34 cellular contexts compared by ENCODE assay signal in the genomic region with DNA sequence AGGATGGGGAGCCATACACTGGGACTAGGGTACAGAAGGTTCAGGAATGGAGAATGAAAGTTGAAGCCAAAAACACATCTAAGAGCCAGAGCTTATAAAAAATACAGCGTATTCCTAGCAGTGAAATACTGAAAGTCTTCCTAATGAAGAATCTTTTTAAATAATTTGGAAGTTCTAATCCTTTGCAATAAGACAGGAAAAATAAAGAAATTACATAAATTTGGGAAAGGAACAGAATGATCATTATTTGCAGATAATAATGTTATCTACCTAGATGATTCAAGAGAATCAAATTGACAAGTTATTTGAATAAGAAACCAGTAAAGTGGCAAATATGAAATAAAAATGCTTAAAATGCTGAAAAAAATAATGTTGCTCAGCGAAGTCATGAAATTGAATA. TPM values are rescaled to one million over a fixed set of nuclear protein-coding genes. Genes with fewer than 3 reads are reported as not detected.
"Had no signal": no experiment of that assay in that cellular context is flagged by ENCODE, and none has a peak within 500 bp of the region (broad histone marks: within the 10 kb centered on the region; RNA-seq: fewer than 3 reads in every experiment).

No MANE protein-coding gene starts in this region.

- DNase-seq: activated effector memory CD4-positive, alpha-beta T cell treated with Interleukin-2 at 50 U/mL for 16 hours; activated gamma-delta T cell; activated gamma-delta T cell treated with Interleukin-2 at 50 U/mL for 16 hours; activated naive CD4-positive, alpha-beta T cell; activated naive CD4-positive, alpha-beta T cell treated with anti-CD3 and anti-CD28 coated beads for 36 hours; activated naive CD4-positive, alpha-beta T cell treated with anti-CD3 and anti-CD28 coated beads, Interleukin-2, amount 10 ng/mL, durations not matched to agents 7 days and 5 days; activated naive CD4-positive, alpha-beta T cell treated with anti-CD3 and anti-CD28 coated beads, Interleukin-2, amount 50 U/mL, for 16 hours; activated naive CD4-positive, alpha-beta T cell treated with Interleukin-2 at 50 U/mL for 16 hours; activated naive CD8-positive, alpha-beta T cell treated with anti-CD3 and anti-CD28 coated beads for 36 hours; activated naive CD8-positive, alpha-beta T cell treated with anti-CD3 and anti-CD28 coated beads, Interleukin-2, amount 10 ng/mL, durations not matched to agents 7 days and 5 days; activated naive CD8-positive, alpha-beta T cell treated with anti-CD3 and anti-CD28 coated beads, Interleukin-2, amount 50 U/mL, for 24 hours; activated T-cell treated with anti-CD3 and anti-CD28 coated beads, Interleukin-2, amount 50 U/mL, for 24 hours; activated T-cell treated with anti-CD3 and anti-CD28 coated beads, Interleukin-2, amount 50 U/mL, for 4 hours; activated T-cell treated with anti-CD3 and anti-CD28 coated beads, Interleukin-2, amount 50 U/mL, for 48 hours; activated T-cell treated with anti-CD3 and anti-CD28 coated beads, Interleukin-2, amount 50 U/mL, for 72 hours; adrenal gland; amniotic stem cell; amygdala; anterior cingulate cortex; aorta; body of pancreas; brain microvascular endothelial cell; caudate nucleus; central memory CD4-positive, alpha-beta T cell; cerebellar nuclear complex had no signal

- H3K27me3 ChIP-seq: adrenal gland, ascending aorta, body of pancreas, brain microvascular endothelial cell, breast epithelium, cardiac muscle cell had no signal

- FAIRE-seq: astrocyte, bronchial epithelial cell had no signal

- ATAC-seq: activated naive CD4-positive, alpha-beta T cell treated with anti-CD3 and anti-CD28 coated beads, Interleukin-2, amount 50 U/mL, for 72 hours; activated naive CD8-positive, alpha-beta T cell treated with anti-CD3 and anti-CD28 coated beads, Interleukin-2, amount 50 U/mL, for 24 hours; activated T-cell treated with anti-CD3 and anti-CD28 coated beads, Interleukin-2, amount 50 U/mL, for 4 hours; activated T-cell treated with anti-CD3 and anti-CD28 coated beads, Interleukin-2, amount 50 U/mL, for 72 hours; activated T-helper 17 cell treated with anti-CD3 and anti-CD28 coated beads, Interleukin-2, amount 50 U/mL, for 72 hours; body of pancreas had no signal

- H3K36me3 ChIP-seq: adrenal gland, ascending aorta, brain microvascular endothelial cell, breast epithelium, cardiac muscle cell had no signal

- H3K9me3 ChIP-seq: body of pancreas had no signal

- H3K27ac ChIP-seq: adrenal gland, ascending aorta, body of pancreas, brain microvascular endothelial cell, breast epithelium, cardiac muscle cell had no signal

- H3K4me1 ChIP-seq: adrenal gland, ascending aorta, body of pancreas, breast epithelium had no signal

- H3K4me3 ChIP-seq: adrenal gland, ascending aorta, body of pancreas, breast epithelium, cardiac muscle cell had no signal

RNA-seq across cellular contexts. Expression of gene NR2F2, which starts 32.3 kb away (rescaled TPM):
- total RNA-seq: activated naive CD4-positive, alpha-beta T cell treated with anti-CD3 and anti-CD28 coated beads for 36 hours; activated naive CD4-positive, alpha-beta T cell treated with anti-CD3 and anti-CD28 coated beads, Interleukin-2, amount 50 U/mL, for 72 hours; activated naive CD8-positive, alpha-beta T cell treated with anti-CD3 and anti-CD28 coated beads for 36 hours; activated naive CD8-positive, alpha-beta T cell treated with anti-CD3 and anti-CD28 coated beads, Interleukin-2, amount 10 ng/mL, durations not matched to agents 7 days and 5 days; activated T-cell treated with anti-CD3 and anti-CD28 coated beads, Interleukin-2, amount 50 U/mL, for 72 hours; activated T-helper 1 cell treated with anti-CD3 and anti-CD28 coated beads, Interleukin-12 subunit alpha, Interleukin-12 subunit beta, Interleukin-2, Interleukin-4 antibody, amounts not matched to agents 30 ng/mL and 10 ng/mL and 1 ng/mL, durations not matched to agents 14 hours and 24 hours and 36 hours; activated T-helper 17 cell treated with anti-CD3 and anti-CD28 coated beads, Interleukin-2, amount 50 U/mL, for 72 hours; activated T-helper 2 cell treated with anti-CD3 and anti-CD28 coated beads, Interferon-gamma antibody, Interleukin-2, Interleukin-4, amounts not matched to agents 10 μg/mL and 5 μg/mL and 100 μg/mL, durations not matched to agents 14 hours and 24 hours and 36 hours had no signal
